In genomic region chr1:222465211-222466041, GRCh38 we compare ENCODE assay signal across 8 cellular contexts.
DNase-seq lines count a peak whose midpoint lies in the region; ATAC-seq and TF ChIP-seq lines count a peak whose summit lies in the region.

No MANE protein-coding gene starts in this region.

- TF ChIP-seq CTCF in activated CD8-positive, alpha-beta T cell treated with anti-CD3 and anti-CD28 coated beads for 36 hours (IDR thresholded peaks at IDR 0.05): peak; percentile 99

- H3K36me3 Mint-ChIP-seq in activated CD8-positive, alpha-beta T cell treated with anti-CD3 and anti-CD28 coated beads for 36 hours (ENCODE audit: low read depth): no peaks in the 10 kb centered on the region
- no peaks in the 10 kb centered on the region for H3K36me3 Mint-ChIP-seq in memory B cell

- H3K9me3 Mint-ChIP-seq in activated CD8-positive, alpha-beta T cell treated with anti-CD3 and anti-CD28 coated beads for 36 hours: no peaks in the 10 kb centered on the region
- H3K9me3 Mint-ChIP-seq in memory B cell: no peaks in the 10 kb centered on the region

- intact Hi-C loops in activated CD8-positive, alpha-beta T cell treated with anti-CD3 and anti-CD28 coated beads for 36 hours (cut with micrococcal nuclease): loop anchor here (1.0 to 10.0 kb wide), 3 partner anchors 169 to 619 kb away; partner anchors contain the start of genes AIDA and BROX

- ATAC-seq in GM19328 (IDR thresholded peaks at IDR 0.05; ENCODE audit: unreplicated experiment) (peak; percentile 79), HG03469 (IDR thresholded peaks at IDR 0.05; ENCODE audit: unreplicated experiment) (peak; percentile 88), memory B cell (ENCODE audit: low read depth) (peak; percentile 88)
- ATAC-seq in activated CD8-positive, alpha-beta T cell treated with anti-CD3 and anti-CD28 coated beads for 36 hours: peak; percentile 98

- no peaks in the 10 kb centered on the region for H3K27me3 Mint-ChIP-seq in activated CD8-positive, alpha-beta T cell treated with anti-CD3 and anti-CD28 coated beads for 36 hours
- H3K27me3 Mint-ChIP-seq in memory B cell: peaks cover 2% of the 10 kb centered on the region

- peak overlapping the region; percentile 67 for H3K4me3 Mint-ChIP-seq in activated CD8-positive, alpha-beta T cell treated with anti-CD3 and anti-CD28 coated beads for 36 hours
- H3K4me3 Mint-ChIP-seq in memory B cell: peak overlapping the region; percentile 93

- peak overlapping the region; percentile 88 for H3K27ac Mint-ChIP-seq in activated CD8-positive, alpha-beta T cell treated with anti-CD3 and anti-CD28 coated beads for 36 hours
- H3K27ac Mint-ChIP-seq in memory B cell: peak overlapping the region; percentile 97

- POLR2A ChIA-PET in activated CD8-positive, alpha-beta T cell treated with anti-CD3 and anti-CD28 coated beads for 36 hours (lab: Charles Lee): interaction anchor here (1.0 kb wide), 2 partner anchors 129 to 426 kb away, joined by 3 to 4 read pairs; no protein-coding TSS in a partner anchor

- DNase-seq in CD1c-positive myeloid dendritic cell (ENCODE audit: extremely low spot score) (peak; percentile 94), NCI-H774 (lab: John Stamatoyannopoulos, UW) (peak; percentile 91), memory B cell (ENCODE audit: low spot score in 2 of 2) (peak; percentile 89 to 98)
- DNase-seq in activated CD8-positive, alpha-beta T cell treated with anti-CD3 and anti-CD28 coated beads for 36 hours: peak; percentile 81
- DNase-seq in effector CD4-positive, alpha-beta T cell: peak; percentile 53
- DNase-seq in stimulated activated CD8-positive, alpha-beta memory T cell treated with anti-CD3 and anti-CD28 coated beads, Interleukin-12 subunit alpha, Interleukin-12 subunit beta, amount 100 ng/mL, for 1 hour (ENCODE audit: low read depth): peak; percentile 52

- CTCF ChIA-PET in activated CD8-positive, alpha-beta T cell treated with anti-CD3 and anti-CD28 coated beads for 36 hours (lab: Charles Lee): interaction anchor here (0.6 to 5.5 kb wide), 30 partner anchors 10 to 657 kb away, joined by 3 to 56 read pairs (median 4); partner anchors contain the start of gene TAF1A

- H3K4me1 Mint-ChIP-seq in activated CD8-positive, alpha-beta T cell treated with anti-CD3 and anti-CD28 coated beads for 36 hours (ENCODE audit: low read depth): peaks cover 8% of the 10 kb centered on the region
- H3K4me1 Mint-ChIP-seq in memory B cell: peaks cover 9% of the 10 kb centered on the region

Comparison
In these comparisons a context has a peak if more than half of its experiments do, and no peak if none do; other contexts are left out.
1. Peak in every context shown above with its lines: DNase-seq and ATAC-seq.